Comparison of ENCODE assay signal across 8 cellular contexts in the genomic region with DNA sequence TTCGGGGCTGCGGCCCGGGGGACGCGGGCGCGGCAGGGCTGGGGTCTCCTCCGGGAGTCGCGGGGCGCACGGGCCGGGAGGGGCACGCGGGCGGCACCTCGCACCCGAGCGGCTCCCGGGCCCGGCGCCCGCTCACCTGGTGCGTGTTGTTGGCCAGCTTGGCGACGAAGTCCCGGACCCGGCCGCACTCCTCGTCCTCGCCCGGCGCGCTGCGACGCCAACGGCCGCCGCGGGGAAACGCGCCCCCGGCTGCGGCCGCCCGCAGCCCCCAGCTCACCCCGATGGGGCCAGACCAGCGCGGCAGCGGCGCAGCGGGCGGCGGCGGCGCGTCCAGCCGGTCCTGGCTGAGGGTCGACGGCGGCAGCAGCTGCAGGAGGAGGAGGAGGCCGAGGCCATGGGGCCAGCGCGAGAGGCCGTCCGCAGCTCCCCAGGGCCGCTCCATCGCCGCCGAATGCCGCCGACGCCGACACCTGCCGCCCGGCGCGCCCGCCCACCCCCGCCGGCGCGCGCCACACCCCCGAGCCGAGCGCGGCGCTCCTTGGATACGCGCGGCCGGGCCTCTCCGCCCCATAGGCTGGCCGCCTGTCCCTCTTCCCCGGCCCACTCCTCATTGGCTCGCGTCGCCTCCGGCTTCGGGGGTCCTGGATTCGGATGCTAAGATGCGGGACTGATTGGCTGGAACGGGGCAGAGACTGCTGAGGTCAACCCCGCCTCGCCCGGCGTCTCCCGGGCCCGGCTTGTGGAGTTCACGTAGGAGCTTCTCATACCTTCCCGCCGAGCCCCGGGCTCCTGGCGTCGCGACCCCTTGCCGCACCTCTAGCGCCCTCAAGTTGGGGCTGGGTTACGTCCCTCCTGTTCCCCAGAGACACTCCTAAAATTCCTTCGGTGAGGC. TPM values are rescaled to one million over a fixed set of nuclear protein-coding genes. Genes with fewer than 3 reads are reported as not detected.
DNase-seq lines count a peak whose midpoint lies in the region; ATAC-seq, FAIRE-seq and TF ChIP-seq lines count a peak whose summit lies in the region.

A gene (minus strand): TSS at position 468 of the 892 bp plus-strand sequence. CDS start 26 bp downstream, at position 442.

- FAIRE-seq in A549 (lab: Jason Lieb, UNC): no peak

- peak; percentile 53 to 78 for DNase-seq in A549 (ENCODE audit: low read depth in 1 of 2, low spot score in 1 of 2)
- peak; percentile 82 for DNase-seq in NCI-H524 treated with DMSO at 0.1 percent for 48 hours (lab: John Stamatoyannopoulos, UW)
- DNase-seq in activated CD4-positive, alpha-beta T cell treated with anti-CD3 and anti-CD28 coated beads, Interleukin-2, amount 50 U/mL, for 48 hours: peak; percentile 57 to 62
- DNase-seq in dermis blood vessel endothelial cell: peak; percentile 91
- peak; percentile 98 for DNase-seq in left kidney (ENCODE audit: low read depth, low spot score)
- DNase-seq in stimulated activated CD4-positive, alpha-beta T cell treated with anti-CD3 and anti-CD28 coated beads, Interleukin-1b, Interleukin-23, amount 100 ng/mL, for 48 hours: peak; percentile 30

- peak within 1 kb of the TSS; percentile 86 for H3K4me3 ChIP-seq in A549

- 2% methylated on average over 18 of the region's 121 CpGs for WGBS in A549 (ENCODE audit: missing lambda C conversion rate)

- no peak for TF ChIP-seq RAD21 in A549 (conservative IDR thresholded peaks at IDR 0.05 in 1 of 2, IDR thresholded peaks at IDR 0.05 in 1 of 2)

- peaks cover 28% of the 10 kb centered on the region for H3K4me1 ChIP-seq in A549

- H3K9me3 ChIP-seq in A549: no peaks in the 10 kb centered on the region

- CTCF ChIA-PET in A549 (lab: Yijun Ruan, JAX): interaction anchor here (1.0 to 14.1 kb wide), 21 partner anchors 9 to 298 kb away, joined by 3 to 107 read pairs (median 5); a partner anchor contains a TSS

- POLR2A ChIA-PET in A549 (lab: Yijun Ruan, JAX): interaction anchor here (1.0 to 1.8 kb wide), 2 partner anchors 115 to 148 kb away, joined by 3 to 8 read pairs; a partner anchor contains a TSS

- ATAC-seq in A549: peak; percentile 97 to 99
- ATAC-seq in GM18909 (IDR thresholded peaks at IDR 0.05; ENCODE audit: poor library complexity, unreplicated experiment): peak; percentile 85
- ATAC-seq in HG03442 (IDR thresholded peaks at IDR 0.05; ENCODE audit: unreplicated experiment): peak; percentile 76

- no peak for TF ChIP-seq EP300 in A549 (IDR thresholded peaks at IDR 0.05)

- TF ChIP-seq CTCF in A549 (IDR thresholded peaks at IDR 0.05): no peak

- H3K27ac ChIP-seq in A549: peak within 1 kb of the TSS; percentile 68 to 88

- TF ChIP-seq POLR2A in A549 (IDR thresholded peaks at IDR 0.05; ENCODE audit: low read length): peak; percentile 37; the same call in 1 of the 2 replicates

- H3K4me2 ChIP-seq in A549: peak within 1 kb of the TSS; percentile 92

TF ChIP-seq in A549, 52 proteins besides CTCF, POLR2A, EP300 and RAD21:
- TF ChIP-seq, protein P1, sequence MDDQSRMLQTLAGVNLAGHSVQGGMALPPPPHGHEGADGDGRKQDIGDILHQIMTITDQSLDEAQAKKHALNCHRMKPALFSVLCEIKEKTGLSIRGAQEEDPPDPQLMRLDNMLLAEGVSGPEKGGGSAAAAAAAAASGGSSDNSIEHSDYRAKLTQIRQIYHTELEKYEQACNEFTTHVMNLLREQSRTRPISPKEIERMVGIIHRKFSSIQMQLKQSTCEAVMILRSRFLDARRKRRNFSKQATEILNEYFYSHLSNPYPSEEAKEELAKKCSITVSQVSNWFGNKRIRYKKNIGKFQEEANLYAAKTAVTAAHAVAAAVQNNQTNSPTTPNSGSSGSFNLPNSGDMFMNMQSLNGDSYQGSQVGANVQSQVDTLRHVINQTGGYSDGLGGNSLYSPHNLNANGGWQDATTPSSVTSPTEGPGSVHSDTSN (IDR thresholded peaks at IDR 0.05): peak; percentile 91
- no peak for TF ChIP-seq HEYL (CRISPR knock-in tag; IDR thresholded peaks at IDR 0.05)
- TF ChIP-seq SMC3 (IDR thresholded peaks at IDR 0.05): 0 out of 3 replicates have a peak, but pooled peaks have one; percentile 9

RNA-seq across cellular contexts. Expression of the gene that starts here (rescaled TPM):
- polyA plus RNA-seq in A549 (2011; rRNA removed): 13.8 and 14.7 TPM in 2 replicates
- polyA plus RNA-seq in A549 (2012; cell fraction: cytosol; rRNA removed): 1.5 and 2.0 TPM in 2 replicates
- polyA plus RNA-seq in A549 (2012; cell fraction: nucleus; rRNA removed): 2.3 and 3.7 TPM in 2 replicates
- 5.0 to 6.7 TPM (median 6.0 TPM) in 3 replicates for polyA plus RNA-seq in A549 (2017; fragmentation: RNase III; extraction: RNeasy Plus Mini Kit Qiagen cat#74134 plus additional on column Dnase treatment)
- 50.6 and 53.3 TPM in 2 replicates for polyA minus RNA-seq in A549 (2011; rRNA and poly(A)+ RNA removed)
- total RNA-seq in dermis blood vessel endothelial cell: 16.7 and 17.4 TPM in 2 replicates

Comparison
In these comparisons a context has a peak if more than half of its experiments do, and no peak if none do; other contexts are left out.
1. Peak in every context shown above with its lines: DNase-seq, ATAC-seq, H3K4me3 ChIP-seq and H3K27ac ChIP-seq.
2. DNase-seq: peak in every context shown above with its lines; median percentile 98 in left kidney; 91 in dermis blood vessel endothelial cell; 82 in NCI-H524 treated with DMSO at 0.1 percent for 48 hours; 66 in A549; 60 in activated CD4-positive, alpha-beta T cell treated with anti-CD3 and anti-CD28 coated beads, Interleukin-2, amount 50 U/mL, for 48 hours; 30 in stimulated activated CD4-positive, alpha-beta T cell treated with anti-CD3 and anti-CD28 coated beads, Interleukin-1b, Interleukin-23, amount 100 ng/mL, for 48 hours.